In genomic region chr16:30095166-30096078, GRCh38 we compare ENCODE assay signal across 8 cellular contexts. TPM values are rescaled to one million over a fixed set of nuclear protein-coding genes. Genes with fewer than 3 reads are reported as not detected.
DNase-seq lines count a peak whose midpoint lies in the region; ATAC-seq, FAIRE-seq and TF ChIP-seq lines count a peak whose summit lies in the region.

No MANE protein-coding gene starts in this region.

- no peak for TF ChIP-seq CTCF in CD8-positive, alpha-beta T cell (IDR thresholded peaks at IDR 0.05)
- no peak for TF ChIP-seq CTCF in Peyer's patch (IDR thresholded peaks at IDR 0.05)
- TF ChIP-seq CTCF in ovary (IDR thresholded peaks at IDR 0.05) = no peak

- 10 to 12% (median 11%) methylated on average over 33 to 47 of the region's 47 CpGs for whole genome bisulfite sequencing in ovary, 3 donors

- no peaks in the 10 kb centered on the region for H3K27me3 ChIP-seq in CD8-positive, alpha-beta T cell (ENCODE audit: insufficient read depth, low read length)
- H3K27me3 ChIP-seq in Peyer's patch (no peaks in the 10 kb centered on the region), ovary (no peaks in the 10 kb centered on the region)

- CTCF ChIA-PET in CD8-positive, alpha-beta T cell (lab: Charles Lee) = interaction anchor here (1.1 kb wide), 1 partner anchor 314 kb away, joined by 4 read pairs; no protein-coding TSS in a partner anchor

- peaks cover 10% of the 10 kb centered on the region for H3K36me3 ChIP-seq in CD8-positive, alpha-beta T cell (ENCODE audit: insufficient read depth, low read length)
- peaks cover 0 to 11% (median 0%) of the 10 kb centered on the region in 3 donors for H3K36me3 ChIP-seq in Peyer's patch
- no peaks in the 10 kb centered on the region for H3K36me3 ChIP-seq in ovary

- TF ChIP-seq POLR2A in Peyer's patch (IDR thresholded peaks at IDR 0.05) (no peak), ovary (IDR thresholded peaks at IDR 0.05) (no peak), GM12892 (IDR thresholded peaks at IDR 0.05; ENCODE audit: low read depth, low read length) (no peak)

- peak overlapping the region; percentile 72 for H3K27ac ChIP-seq in CD8-positive, alpha-beta T cell (ENCODE audit: low read depth, low read length)
- H3K27ac ChIP-seq in Peyer's patch = peak overlapping the region; percentile 93 to 98 (median 96)
- H3K27ac ChIP-seq in epithelial cell of prostate = peak overlapping the region; percentile 65
- peak overlapping the region; percentile 77 to 95 for H3K27ac ChIP-seq in ovary

- TF ChIP-seq EP300 in ovary (IDR thresholded peaks at IDR 0.05) = no peak

- peak in 3 of 7 experiments; percentile 25 to 63 (median 28) for DNase-seq in CD8-positive, alpha-beta T cell
- peak in 2 of 3 donors; percentile 29 to 61 for DNase-seq in Peyer's patch
- DNase-seq in epithelial cell of prostate (ENCODE audit: low read depth, low spot score) = no peak
- peak; percentile 37 to 62 (median 54) for DNase-seq in ovary
- DNase-seq in GM12892 (ENCODE audit: insufficient read length) = no peak
- DNase-seq in SIG-M5 treated with dmso at 0.1 percent for 504 hours (lab: John Stamatoyannopoulos, UW; ENCODE audit: unreplicated experiment) = no peak
- no peak for DNase-seq in NCI-H2196 treated with DMSO at 0.1 percent for 48 hours (lab: John Stamatoyannopoulos, UW; ENCODE audit: unreplicated experiment)

- peaks cover 22% of the 10 kb centered on the region for H3K9me3 Mint-ChIP-seq in CD8-positive, alpha-beta T cell

- peaks cover 42% of the 10 kb centered on the region for H3K36me3 Mint-ChIP-seq in CD8-positive, alpha-beta T cell

- peak overlapping the region; percentile 91 for H3K27ac Mint-ChIP-seq in CD8-positive, alpha-beta T cell

- no peak for ATAC-seq in CD8-positive, alpha-beta T cell
- ATAC-seq in GM18502 (IDR thresholded peaks at IDR 0.05; ENCODE audit: poor library complexity, unreplicated experiment) = no peak

- no peak for FAIRE-seq in GM12892 (lab: Jason Lieb, UNC)

- H3K4me1 Mint-ChIP-seq in CD8-positive, alpha-beta T cell (ENCODE audit: low read depth) = peaks cover 36% of the 10 kb centered on the region

- H3K9me3 ChIP-seq in CD8-positive, alpha-beta T cell (ENCODE audit: low read length) = peaks cover 18% of the 10 kb centered on the region
- H3K9me3 ChIP-seq in Peyer's patch (peaks cover 0 to 22% (median 4%) of the 10 kb centered on the region in 4 donors), ovary (no peaks in the 10 kb centered on the region)

- peaks cover 44% of the 10 kb centered on the region for H3K4me1 ChIP-seq in CD8-positive, alpha-beta T cell (ENCODE audit: insufficient read depth, low read length)
- H3K4me1 ChIP-seq in Peyer's patch = peaks cover 3 to 42% (median 32%) of the 10 kb centered on the region in 4 donors
- peaks cover 12% of the 10 kb centered on the region for H3K4me1 ChIP-seq in ovary (ENCODE audit: insufficient read depth)

- H3K27me3 Mint-ChIP-seq in CD8-positive, alpha-beta T cell (ENCODE audit: low read depth) = no peaks in the 10 kb centered on the region

- POLR2A ChIA-PET in CD8-positive, alpha-beta T cell (lab: Charles Lee) = interaction anchor here (1.6 to 7.9 kb wide), 3 partner anchors 28 to 90 kb away, joined by 3 to 130 read pairs (median 21); partner anchors contain the start of genes ALDOA, CORO1A and MAPK3

- peak overlapping the region; percentile 81 for H3K4me3 Mint-ChIP-seq in CD8-positive, alpha-beta T cell

- peak overlapping the region; percentile 95 for H3K4me3 ChIP-seq in CD8-positive, alpha-beta T cell (ENCODE audit: low read depth, low read length)
- H3K4me3 ChIP-seq in Peyer's patch (peak overlapping the region; percentile 82 to 99 (median 88)), ovary (peak overlapping the region; percentile 85)

- intact Hi-C loops in CD8-positive, alpha-beta T cell (cut with DNase I, micrococcal nuclease) = loop anchor here (1.0 to 10.0 kb wide), 6 partner anchors 28 to 599 kb away; partner anchors contain the start of genes ALDOA (in 2 of the 2), MAPK3 (in 2 of the 2), FBRS (in 1 of the 2) and MYL11 (in 1 of the 2)
- intact Hi-C loops in ovary (cut with DNase I) = loop anchor here in 2 of 4 donors (10.0 kb wide), 2 partner anchors 299 to 319 kb away; partner anchors contain the start of gene ZNF48 (in 1 of the 2)

RNA-seq across cellular contexts. Expression of gene YPEL3, which starts 0.6 kb away (rescaled TPM):
- 100 to 1,000 TPM; 107 to 113 TPM for total RNA-seq in CD8-positive, alpha-beta T cell
- total RNA-seq in Peyer's patch = 100 to 1,000 TPM in 2 of 4 donors, 10 to 100 TPM in 2; 85.8 to 144 (median 113) TPM
- 10 to 100 TPM; 12.7 to 94.9 (median 63.1) TPM for total RNA-seq in ovary
- 100 to 1,000 TPM in 1 of 2 donors, 10 to 100 TPM in 1; 30.2 to 134 TPM for polyA plus RNA-seq in ovary
- 17.9 TPM for polyA plus RNA-seq in GM12892 (2012; ENCODE audit: missing spikeins)

RNA-seq across cellular contexts. Expression of gene TBX6, which starts 3.7 kb away (rescaled TPM):
- total RNA-seq in CD8-positive, alpha-beta T cell = under 1 TPM; 0.16 to 0.22 TPM
- 1 to 10 TPM in 3 of 4 donors, under 1 TPM in 1; 0.53 to 3.4 (median 2.2) TPM for total RNA-seq in Peyer's patch
- 1 to 10 TPM in 3 of 7 donors, under 1 TPM in 4; 0.23 to 1.5 (median 0.75) TPM for total RNA-seq in ovary
- 1 to 10 TPM in 1 of 2 donors, under 1 TPM in 1; 0.08 to 1.1 TPM for polyA plus RNA-seq in ovary
- 0.47 TPM for polyA plus RNA-seq in GM12892 (2012; ENCODE audit: missing spikeins)

RNA-seq across cellular contexts. Expression of gene GDPD3, which starts 17.9 kb away (rescaled TPM):
- 1 to 10 TPM; 2.9 to 3.6 TPM for total RNA-seq in CD8-positive, alpha-beta T cell
- total RNA-seq in Peyer's patch (10 to 100 TPM in 3 of 4 donors, 1 to 10 TPM in 1; 9.1 to 25.6 (median 14.6) TPM), ovary (1 to 10 TPM; 2.6 to 7.5 (median 4.6) TPM)
- 1 to 10 TPM; 3.7 to 4.4 TPM for polyA plus RNA-seq in ovary
- 3.9 TPM for polyA plus RNA-seq in GM12892 (2012; ENCODE audit: missing spikeins)

RNA-seq across cellular contexts. Expression of gene PPP4C, which starts 19.6 kb away (rescaled TPM):
- total RNA-seq in CD8-positive, alpha-beta T cell = 10 to 100 TPM; 89.4 to 97.4 TPM
- total RNA-seq in Peyer's patch (10 to 100 TPM; 43.7 to 79.4 (median 56.6) TPM), ovary (10 to 100 TPM; 21.9 to 55.8 (median 49.1) TPM)
- polyA plus RNA-seq in ovary = 10 to 100 TPM; 13.7 to 58.8 TPM
- 63.7 TPM for polyA plus RNA-seq in GM12892 (2012; ENCODE audit: missing spikeins)

RNA-seq across cellular contexts. Expression of gene MAPK3, which starts 27.6 kb away (rescaled TPM):
- total RNA-seq in CD8-positive, alpha-beta T cell = 10 to 100 TPM; 33.4 to 39.4 TPM
- total RNA-seq in Peyer's patch = 100 to 1,000 TPM; 131 to 249 (median 191) TPM
- 100 to 1,000 TPM in 5 of 7 donors, 10 to 100 TPM in 2; 41.7 to 136 (median 115) TPM for total RNA-seq in ovary
- polyA plus RNA-seq in ovary = 100 to 1,000 TPM; 116 to 171 TPM
- 32.3 TPM for polyA plus RNA-seq in GM12892 (2012; ENCODE audit: missing spikeins)

Comparison
In these comparisons a context has a peak if more than half of its experiments do, and no peak if none do; other contexts are left out.
1. DNase-seq: peak in Peyer's patch (2 of 3) and ovary (5 of 5); none in epithelial cell of prostate (single experiment), GM12892 (single experiment), SIG-M5 treated with dmso at 0.1 percent for 504 hours (single experiment) and NCI-H2196 treated with DMSO at 0.1 percent for 48 hours (single experiment).
2. Peak in every context shown above with its lines, with median percentiles within 50 percentile points of each other: H3K27ac ChIP-seq and H3K4me3 ChIP-seq.